In genomic region chr1:181015258-181015630, GRCh38 we compare ENCODE assay signal across 24 cellular contexts. TPM values are rescaled to one million over a fixed set of nuclear protein-coding genes. Genes with fewer than 3 reads are reported as not detected.
DNase-seq lines count a peak whose midpoint lies in the region; ATAC-seq, FAIRE-seq and TF ChIP-seq lines count a peak whose summit lies in the region.
"Had no signal": no experiment of that assay in that cellular context is flagged by ENCODE, and none has a peak within 500 bp of the region (broad histone marks: within the 10 kb centered on the region; RNA-seq: fewer than 3 reads in every experiment).

No MANE protein-coding gene starts in this region.

- TF ChIP-seq CTCF in bronchial epithelial cell (IDR thresholded peaks at IDR 0.05; ENCODE audit: insufficient read depth, low read length, severe bottlenecking) (no peak), right atrium auricular region (IDR thresholded peaks at IDR 0.05) (no peak)

- CTCF ChIA-PET in activated naive CD4-positive, alpha-beta T cell treated with anti-CD3 and anti-CD28 coated beads for 36 hours (lab: Charles Lee): interaction anchor here (1.2 kb wide), 1 partner anchor 127 kb away, joined by 4 read pairs; no protein-coding TSS in a partner anchor

- no peak overlapping the region for H3K4me3 Mint-ChIP-seq in stimulated activated memory B cell treated with anti-CD40 and anti-IgM and Interleukin-4, amounts not matched to agents 10 μg/mL and 1 μg/mL and 100 μg/mL, for 72 hours
- no peak overlapping the region for H3K4me3 Mint-ChIP-seq in activated naive CD4-positive, alpha-beta T cell treated with anti-CD3 and anti-CD28 coated beads for 36 hours
- H3K4me3 Mint-ChIP-seq: activated CD4-positive, alpha-beta memory T cell treated with anti-CD3 and anti-CD28 coated beads for 36 hours; activated naive CD8-positive, alpha-beta T cell treated with anti-CD3 and anti-CD28 coated beads, Interleukin-2, amount 10 ng/mL, durations not matched to agents 7 days and 5 days; activated T-cell treated with anti-CD3 and anti-CD28 coated beads, Interleukin-2, amount 50 U/mL, for 24 hours; natural killer cell had no signal

- H3K27me3 ChIP-seq in GM23248 (replicated peaks; ENCODE audit: insufficient read depth) (no peaks in the 10 kb centered on the region), bronchial epithelial cell (ENCODE audit: control insufficient read depth, insufficient read depth, low read length) (no peaks in the 10 kb centered on the region), right atrium auricular region (no peaks in the 10 kb centered on the region)
- H3K27me3 ChIP-seq: BLaER1, breast epithelium had no signal

- H3K4me2 ChIP-seq in GM23248 (ENCODE audit: unreplicated experiment): no peak overlapping the region
- H3K4me2 ChIP-seq: BLaER1 had no signal

- peaks cover 31% of the 10 kb centered on the region for H3K4me1 Mint-ChIP-seq in stimulated activated memory B cell treated with anti-CD40 and anti-IgM and Interleukin-4, amounts not matched to agents 10 μg/mL and 1 μg/mL and 100 μg/mL, for 72 hours
- peaks cover 40% of the 10 kb centered on the region for H3K4me1 Mint-ChIP-seq in activated naive CD4-positive, alpha-beta T cell treated with anti-CD3 and anti-CD28 coated beads for 36 hours (ENCODE audit: low read depth)

- in situ Hi-C loops in GM23248 (cut with MboI): no loop called here

- peaks cover 31% of the 10 kb centered on the region for H3F3A ChIP-seq in GM23248 (ENCODE audit: insufficient read depth)

- intact Hi-C loops in activated naive CD4-positive, alpha-beta T cell treated with anti-CD3 and anti-CD28 coated beads for 36 hours (cut with micrococcal nuclease): loop anchor here (2.0 kb wide), 4 partner anchors 18 to 1132 kb away; partner anchors contain the start of genes ACBD6, MR1 and TOR1AIP1

- H3K9ac ChIP-seq in GM23248: no peak overlapping the region
- H3K9ac ChIP-seq: BLaER1 had no signal

- H3K27ac Mint-ChIP-seq in stimulated activated memory B cell treated with anti-CD40 and anti-IgM and Interleukin-4, amounts not matched to agents 10 μg/mL and 1 μg/mL and 100 μg/mL, for 72 hours: no peak overlapping the region
- no peak overlapping the region for H3K27ac Mint-ChIP-seq in activated naive CD4-positive, alpha-beta T cell treated with anti-CD3 and anti-CD28 coated beads for 36 hours
- H3K27ac Mint-ChIP-seq: activated CD4-positive, alpha-beta memory T cell treated with anti-CD3 and anti-CD28 coated beads for 36 hours; activated naive CD8-positive, alpha-beta T cell treated with anti-CD3 and anti-CD28 coated beads, Interleukin-2, amount 10 ng/mL, durations not matched to agents 7 days and 5 days; activated T-cell treated with anti-CD3 and anti-CD28 coated beads, Interleukin-2, amount 50 U/mL, for 24 hours; natural killer cell; progenitor cell of endocrine pancreas had no signal

- DNase-seq in GM23248 (peak; percentile 34), NOMO-1 treated with DMSO at 0.1 percent for 48 hours (lab: John Stamatoyannopoulos, UW; ENCODE audit: unreplicated experiment) (peak; percentile 94), bronchial epithelial cell (ENCODE audit: low read depth) (peak; percentile 82), right atrium auricular region (ENCODE audit: low spot score) (no peak), NCI-H1694 treated with DMSO at 0.1 percent for 48 hours (lab: John Stamatoyannopoulos, UW) (no peak), HK-2 (ENCODE audit: unreplicated experiment) (no peak)
- DNase-seq in activated naive CD4-positive, alpha-beta T cell treated with anti-CD3 and anti-CD28 coated beads for 36 hours: no peak
- DNase-seq: activated naive CD8-positive, alpha-beta T cell treated with anti-CD3 and anti-CD28 coated beads, Interleukin-2, amount 10 ng/mL, durations not matched to agents 7 days and 5 days; activated T-cell treated with anti-CD3 and anti-CD28 coated beads, Interleukin-2, amount 50 U/mL, for 24 hours; dermis blood vessel endothelial cell; DMS153; MM.1S; natural killer cell; NCI-H69; small intestine; stimulated activated CD4-positive, alpha-beta T cell treated with anti-CD3 and anti-CD28 coated beads, Interleukin-4, amount 100 ng/mL, for 4 hours; stimulated activated CD8-positive, alpha-beta memory T cell treated with anti-CD3 and anti-CD28 coated beads, Interleukin-4, amount 100 ng/mL, for 48 hours; SW 1271 had no signal

- 0 out of 2 replicates have a peak, but pooled peaks cover 7% of the 10 kb centered on the region for H4K20me1 ChIP-seq in GM23248 (ENCODE audit: insufficient read depth)

- peaks cover 27% of the 10 kb centered on the region for H3K36me3 Mint-ChIP-seq in stimulated activated memory B cell treated with anti-CD40 and anti-IgM and Interleukin-4, amounts not matched to agents 10 μg/mL and 1 μg/mL and 100 μg/mL, for 72 hours
- peaks cover 17% of the 10 kb centered on the region for H3K36me3 Mint-ChIP-seq in activated naive CD4-positive, alpha-beta T cell treated with anti-CD3 and anti-CD28 coated beads for 36 hours (ENCODE audit: low read depth)
- H3K36me3 Mint-ChIP-seq: natural killer cell had no signal

- H2AFZ ChIP-seq in GM23248: no peak overlapping the region

- H3K36me3 ChIP-seq in GM23248 (ENCODE audit: low read depth): no peaks in the 10 kb centered on the region
- H3K36me3 ChIP-seq in bronchial epithelial cell (ENCODE audit: control insufficient read depth, insufficient read depth, low read length): peaks cover 6% of the 10 kb centered on the region
- no peaks in the 10 kb centered on the region for H3K36me3 ChIP-seq in right atrium auricular region
- H3K36me3 ChIP-seq: breast epithelium, thoracic aorta had no signal

- ATAC-seq in stimulated activated memory B cell treated with anti-CD40 and anti-IgM and Interleukin-4, amounts not matched to agents 10 μg/mL and 1 μg/mL and 100 μg/mL, for 72 hours: peak; percentile 49
- ATAC-seq: natural killer cell had no signal

- peaks cover 88% of the 10 kb centered on the region for H3K79me2 ChIP-seq in GM23248 (ENCODE audit: insufficient read depth)

- no peaks in the 10 kb centered on the region for H3K27me3 Mint-ChIP-seq in stimulated activated memory B cell treated with anti-CD40 and anti-IgM and Interleukin-4, amounts not matched to agents 10 μg/mL and 1 μg/mL and 100 μg/mL, for 72 hours
- H3K27me3 Mint-ChIP-seq in activated naive CD4-positive, alpha-beta T cell treated with anti-CD3 and anti-CD28 coated beads for 36 hours (ENCODE audit: low read depth): no peaks in the 10 kb centered on the region
- H3K27me3 Mint-ChIP-seq: activated CD4-positive, alpha-beta memory T cell treated with anti-CD3 and anti-CD28 coated beads for 36 hours; activated naive CD8-positive, alpha-beta T cell treated with anti-CD3 and anti-CD28 coated beads, Interleukin-2, amount 10 ng/mL, durations not matched to agents 7 days and 5 days; activated T-cell treated with anti-CD3 and anti-CD28 coated beads, Interleukin-2, amount 50 U/mL, for 24 hours; progenitor cell of endocrine pancreas had no signal

- H3K27ac ChIP-seq in GM23248: no peak overlapping the region
- no peak overlapping the region for H3K27ac ChIP-seq in right atrium auricular region
- H3K27ac ChIP-seq: BLaER1, breast epithelium had no signal

- FAIRE-seq in bronchial epithelial cell (lab: Jason Lieb, UNC): no peak
- FAIRE-seq: small intestine had no signal

- H3K4me3 ChIP-seq in GM23248: no peak overlapping the region
- no peak overlapping the region for H3K4me3 ChIP-seq in bronchial epithelial cell (ENCODE audit: low read depth, low read length)
- H3K4me3 ChIP-seq in right atrium auricular region: no peak overlapping the region
- H3K4me3 ChIP-seq: BLaER1, breast epithelium, thoracic aorta had no signal

- peaks cover 34% of the 10 kb centered on the region for H3K4me1 ChIP-seq in GM23248 (ENCODE audit: insufficient read depth)
- peaks cover 0 to 32% of the 10 kb centered on the region in 2 donors for H3K4me1 ChIP-seq in right atrium auricular region

- H3K9me3 Mint-ChIP-seq in stimulated activated memory B cell treated with anti-CD40 and anti-IgM and Interleukin-4, amounts not matched to agents 10 μg/mL and 1 μg/mL and 100 μg/mL, for 72 hours: no peaks in the 10 kb centered on the region
- no peaks in the 10 kb centered on the region for H3K9me3 Mint-ChIP-seq in activated naive CD4-positive, alpha-beta T cell treated with anti-CD3 and anti-CD28 coated beads for 36 hours
- H3K9me3 Mint-ChIP-seq: activated CD4-positive, alpha-beta memory T cell treated with anti-CD3 and anti-CD28 coated beads for 36 hours; activated naive CD8-positive, alpha-beta T cell treated with anti-CD3 and anti-CD28 coated beads, Interleukin-2, amount 10 ng/mL, durations not matched to agents 7 days and 5 days; activated T-cell treated with anti-CD3 and anti-CD28 coated beads, Interleukin-2, amount 50 U/mL, for 24 hours; natural killer cell had no signal

- H3K9me2 ChIP-seq in GM23248 (ENCODE audit: insufficient read depth): no peaks in the 10 kb centered on the region

- no peaks in the 10 kb centered on the region for H3K9me3 ChIP-seq in GM23248 (ENCODE audit: low read depth)
- H3K9me3 ChIP-seq in right atrium auricular region: no peaks in the 10 kb centered on the region
- H3K9me3 ChIP-seq: BLaER1, breast epithelium, thoracic aorta had no signal

RNA-seq across cellular contexts. Expression of gene STX6, which starts 7.4 kb away (rescaled TPM):
- 28.6 and 31.1 TPM in 2 replicates for total RNA-seq in GM23248 (2014; rRNA removed; shearing (Covaris generic))
- polyA plus RNA-seq in GM23248 (2016; fragmentation: Nextera tagmentation; extraction: Ambion mirVana): 16.1 and 16.3 TPM in 2 replicates
- total RNA-seq in bronchial epithelial cell: 42.6 and 56.3 TPM in 2 replicates
- total RNA-seq in right atrium auricular region: 10 to 100 TPM in 1 of 2 donors, 1 to 10 TPM in 1; 6.6 to 12.0 TPM
- 10 to 100 TPM; 14.4 to 14.8 TPM for total RNA-seq in activated naive CD4-positive, alpha-beta T cell treated with anti-CD3 and anti-CD28 coated beads for 36 hours

RNA-seq across cellular contexts. Expression of gene MR1, which starts 18.5 kb away (rescaled TPM):
- 25.2 and 28.6 TPM in 2 replicates for total RNA-seq in GM23248 (2014; rRNA removed; shearing (Covaris generic))
- 25.4 and 26.2 TPM in 2 replicates for polyA plus RNA-seq in GM23248 (2016; fragmentation: Nextera tagmentation; extraction: Ambion mirVana)
- total RNA-seq in bronchial epithelial cell: 14.7 and 23.8 TPM in 2 replicates
- total RNA-seq in right atrium auricular region: 1 to 10 TPM; 9.9 to 10.0 TPM
- total RNA-seq in activated naive CD4-positive, alpha-beta T cell treated with anti-CD3 and anti-CD28 coated beads for 36 hours: 10 to 100 TPM; 22.5 to 25.0 TPM

Comparison
In these comparisons a context has a peak if more than half of its experiments do, and no peak if none do; other contexts are left out.
1. DNase-seq: peak in GM23248 (single experiment), NOMO-1 treated with DMSO at 0.1 percent for 48 hours (single experiment) and bronchial epithelial cell (single experiment); none in right atrium auricular region (single experiment), NCI-H1694 treated with DMSO at 0.1 percent for 48 hours (single experiment), activated naive CD4-positive, alpha-beta T cell treated with anti-CD3 and anti-CD28 coated beads for 36 hours (single experiment) and HK-2 (single experiment).